Comparison of ENCODE assay signal across 8 cellular contexts in the genomic region with DNA sequence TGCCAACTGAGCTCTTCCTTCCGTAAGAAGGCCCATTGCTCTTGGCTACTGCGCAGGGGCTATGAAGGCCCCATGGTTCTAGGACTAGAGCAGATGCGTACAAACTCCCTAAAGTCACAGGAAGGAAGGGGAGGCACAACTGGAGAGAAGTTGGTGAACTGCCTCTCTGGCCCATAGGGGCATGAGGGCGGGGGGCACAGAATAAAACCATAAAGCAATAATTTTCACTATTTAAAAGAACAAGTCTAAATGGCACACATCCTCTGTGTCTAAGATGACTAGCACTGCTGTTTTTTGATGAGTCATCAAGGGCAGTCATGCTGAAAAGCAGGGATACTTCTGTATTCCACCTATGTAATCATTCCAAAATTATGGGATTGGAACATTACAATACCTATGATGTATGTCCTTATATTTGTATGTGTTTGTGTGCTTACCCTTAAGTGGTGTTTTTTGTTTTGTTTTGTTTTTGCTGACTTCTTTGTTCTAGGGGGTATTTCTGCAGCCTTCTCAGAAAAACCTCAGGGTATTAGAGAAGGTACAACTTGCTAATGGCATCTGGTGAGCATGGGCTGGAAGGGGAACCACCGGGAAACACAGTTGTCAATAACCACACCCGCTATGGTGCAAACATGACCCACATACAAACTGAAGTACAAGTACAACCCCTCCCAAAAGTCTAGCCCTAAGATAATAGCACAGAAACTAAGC. TPM values are rescaled to one million over a fixed set of nuclear protein-coding genes. Genes with fewer than 3 reads are reported as not detected.
DNase-seq lines count a peak whose midpoint lies in the region; ATAC-seq and TF ChIP-seq lines count a peak whose summit lies in the region.

No MANE protein-coding gene starts in this region.

- H3K36me3 Mint-ChIP-seq in Calu3 (ENCODE audit: insufficient read depth, unreplicated experiment), result peaks cover 49% of the 10 kb centered on the region

- in situ Hi-C loops in G401 (cut with HindIII; ENCODE audit: low sequenced_read_pairs), result no loop called here

- no peak for TF ChIP-seq EP300 in Ishikawa (IDR thresholded peaks at IDR 0.05; ENCODE audit: borderline replicate concordance)

- intact Hi-C loops in Calu3 (cut with micrococcal nuclease; ENCODE audit: unreplicated experiment), result loop anchor here (5.0 kb wide), 4 partner anchors 34 to 64 kb away; a partner anchor contains a TSS
- intact Hi-C loops in sciatic nerve (cut with DNase I), result no loop called here

- no peaks in the 10 kb centered on the region for H3K27me3 Mint-ChIP-seq in Calu3 (ENCODE audit: unreplicated experiment)

- peaks cover 98% of the 10 kb centered on the region for H3K4me1 Mint-ChIP-seq in Calu3 (ENCODE audit: low read depth, unreplicated experiment)

- H3K4me3 Mint-ChIP-seq in Calu3 (ENCODE audit: low read depth, unreplicated experiment), result no peak overlapping the region

- peak overlapping the region; percentile 57 for H3K27ac Mint-ChIP-seq in Calu3 (ENCODE audit: unreplicated experiment)

- DNase-seq in Calu3 (no peak), glomerular visceral epithelial cell (ENCODE audit: extremely low spot score) (peak; percentile 75), sciatic nerve (ENCODE audit: low spot score) (no peak), G401 (ENCODE audit: low spot score) (no peak)
- DNase-seq in activated CD4-positive, alpha-beta T cell treated with anti-CD3 and anti-CD28 coated beads, Interleukin-2, amount 50 U/mL, for 4 hours, result peak; percentile 23 to 28
- peak; percentile 37 for DNase-seq in stimulated activated CD4-positive, alpha-beta T cell treated with anti-CD3 and anti-CD28 coated beads, Interleukin-4, amount 100 ng/mL, for 24 hours

- H3K9me3 Mint-ChIP-seq in Calu3 (ENCODE audit: low read depth, unreplicated experiment), result no peaks in the 10 kb centered on the region

- peak; percentile 47 for ATAC-seq in GM21390 (IDR thresholded peaks at IDR 0.05; ENCODE audit: unreplicated experiment)
- ATAC-seq in sciatic nerve, result no peak

- TF ChIP-seq CTCF in Calu3 (IDR thresholded peaks at IDR 0.05; ENCODE audit: unreplicated experiment), result no peak

- CTCF ChIA-PET in Calu3 (lab: Charles Lee), result interaction anchor here (1.3 to 1.7 kb wide), 2 partner anchors 12 to 14 kb away, joined by 3 to 13 read pairs; no protein-coding TSS in a partner anchor

- no peak for TF ChIP-seq RAD21 in Ishikawa (IDR thresholded peaks at IDR 0.05; ENCODE audit: low read depth)

- BruUV-seq in Calu3 (replicated peaks; lab: Mats Ljungman, UMichigan), result no TSS peak

TF ChIP-seq in Ishikawa, 13 proteins besides CTCF, POLR2A, EP300 and RAD21:
- no peak for TF ChIP-seq ZBTB7A (IDR thresholded peaks at IDR 0.05; ENCODE audit: low read depth)
- TF ChIP-seq, protein P1, sequence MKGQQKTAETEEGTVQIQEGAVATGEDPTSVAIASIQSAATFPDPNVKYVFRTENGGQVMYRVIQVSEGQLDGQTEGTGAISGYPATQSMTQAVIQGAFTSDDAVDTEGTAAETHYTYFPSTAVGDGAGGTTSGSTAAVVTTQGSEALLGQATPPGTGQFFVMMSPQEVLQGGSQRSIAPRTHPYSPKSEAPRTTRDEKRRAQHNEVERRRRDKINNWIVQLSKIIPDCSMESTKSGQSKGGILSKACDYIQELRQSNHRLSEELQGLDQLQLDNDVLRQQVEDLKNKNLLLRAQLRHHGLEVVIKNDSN (IDR thresholded peaks at IDR 0.05), result no peak
- no peak for TF ChIP-seq CREB1 (IDR thresholded peaks at IDR 0.05; ENCODE audit: low read depth)
- TF ChIP-seq FOXM1 (IDR thresholded peaks at IDR 0.05; ENCODE audit: borderline replicate concordance, low read depth), result no peak
- TF ChIP-seq TCF12 (IDR thresholded peaks at IDR 0.05; ENCODE audit: low read depth), result peak; percentile 29; the same call in 1 of the 2 replicates
- TF ChIP-seq, protein P2, sequence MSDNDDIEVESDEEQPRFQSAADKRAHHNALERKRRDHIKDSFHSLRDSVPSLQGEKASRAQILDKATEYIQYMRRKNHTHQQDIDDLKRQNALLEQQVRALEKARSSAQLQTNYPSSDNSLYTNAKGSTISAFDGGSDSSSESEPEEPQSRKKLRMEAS (IDR thresholded peaks at IDR 0.05), result 0 out of 2 replicates have a peak, but pooled peaks have one; percentile 23
- no peak for TF ChIP-seq TAF1 (IDR thresholded peaks at IDR 0.05; ENCODE audit: low read depth)
- TF ChIP-seq, protein P3, sequence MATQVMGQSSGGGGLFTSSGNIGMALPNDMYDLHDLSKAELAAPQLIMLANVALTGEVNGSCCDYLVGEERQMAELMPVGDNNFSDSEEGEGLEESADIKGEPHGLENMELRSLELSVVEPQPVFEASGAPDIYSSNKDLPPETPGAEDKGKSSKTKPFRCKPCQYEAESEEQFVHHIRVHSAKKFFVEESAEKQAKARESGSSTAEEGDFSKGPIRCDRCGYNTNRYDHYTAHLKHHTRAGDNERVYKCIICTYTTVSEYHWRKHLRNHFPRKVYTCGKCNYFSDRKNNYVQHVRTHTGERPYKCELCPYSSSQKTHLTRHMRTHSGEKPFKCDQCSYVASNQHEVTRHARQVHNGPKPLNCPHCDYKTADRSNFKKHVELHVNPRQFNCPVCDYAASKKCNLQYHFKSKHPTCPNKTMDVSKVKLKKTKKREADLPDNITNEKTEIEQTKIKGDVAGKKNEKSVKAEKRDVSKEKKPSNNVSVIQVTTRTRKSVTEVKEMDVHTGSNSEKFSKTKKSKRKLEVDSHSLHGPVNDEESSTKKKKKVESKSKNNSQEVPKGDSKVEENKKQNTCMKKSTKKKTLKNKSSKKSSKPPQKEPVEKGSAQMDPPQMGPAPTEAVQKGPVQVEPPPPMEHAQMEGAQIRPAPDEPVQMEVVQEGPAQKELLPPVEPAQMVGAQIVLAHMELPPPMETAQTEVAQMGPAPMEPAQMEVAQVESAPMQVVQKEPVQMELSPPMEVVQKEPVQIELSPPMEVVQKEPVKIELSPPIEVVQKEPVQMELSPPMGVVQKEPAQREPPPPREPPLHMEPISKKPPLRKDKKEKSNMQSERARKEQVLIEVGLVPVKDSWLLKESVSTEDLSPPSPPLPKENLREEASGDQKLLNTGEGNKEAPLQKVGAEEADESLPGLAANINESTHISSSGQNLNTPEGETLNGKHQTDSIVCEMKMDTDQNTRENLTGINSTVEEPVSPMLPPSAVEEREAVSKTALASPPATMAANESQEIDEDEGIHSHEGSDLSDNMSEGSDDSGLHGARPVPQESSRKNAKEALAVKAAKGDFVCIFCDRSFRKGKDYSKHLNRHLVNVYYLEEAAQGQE (IDR thresholded peaks at IDR 0.05; ENCODE audit: low read depth), result no peak
- no peak for TF ChIP-seq YY1 (IDR thresholded peaks at IDR 0.05; ENCODE audit: low read depth)
- TF ChIP-seq CEBPB (IDR thresholded peaks at IDR 0.05), result no peak
- 0 out of 2 replicates have a peak, but pooled peaks have one; percentile 11 for TF ChIP-seq NFIC (IDR thresholded peaks at IDR 0.05)
- no peak for TF ChIP-seq EGR1 (IDR thresholded peaks at IDR 0.05)
- TF ChIP-seq TEAD4 (IDR thresholded peaks at IDR 0.05), result no peak

RNA-seq across cellular contexts. Expression of a gene that starts 36.9 kb away (rescaled TPM):
- total RNA-seq in Calu3 (2022) (117 and 131 TPM in 2 replicates), sciatic nerve (36.0 TPM)
- total RNA-seq in G401 (2014; rRNA removed; shearing (Covaris generic)), result 25.5 and 38.4 TPM in 2 replicates

Comparison
In these comparisons a context has a peak if more than half of its experiments do, and no peak if none do; other contexts are left out.
1. DNase-seq: peak in activated CD4-positive, alpha-beta T cell treated with anti-CD3 and anti-CD28 coated beads, Interleukin-2, amount 50 U/mL, for 4 hours (2 of 2), glomerular visceral epithelial cell (single experiment) and stimulated activated CD4-positive, alpha-beta T cell treated with anti-CD3 and anti-CD28 coated beads, Interleukin-4, amount 100 ng/mL, for 24 hours (single experiment); none in Calu3 (single experiment), sciatic nerve (single experiment) and G401 (single experiment).